1 cellular context compared by ENCODE assay signal in the genomic region with DNA sequence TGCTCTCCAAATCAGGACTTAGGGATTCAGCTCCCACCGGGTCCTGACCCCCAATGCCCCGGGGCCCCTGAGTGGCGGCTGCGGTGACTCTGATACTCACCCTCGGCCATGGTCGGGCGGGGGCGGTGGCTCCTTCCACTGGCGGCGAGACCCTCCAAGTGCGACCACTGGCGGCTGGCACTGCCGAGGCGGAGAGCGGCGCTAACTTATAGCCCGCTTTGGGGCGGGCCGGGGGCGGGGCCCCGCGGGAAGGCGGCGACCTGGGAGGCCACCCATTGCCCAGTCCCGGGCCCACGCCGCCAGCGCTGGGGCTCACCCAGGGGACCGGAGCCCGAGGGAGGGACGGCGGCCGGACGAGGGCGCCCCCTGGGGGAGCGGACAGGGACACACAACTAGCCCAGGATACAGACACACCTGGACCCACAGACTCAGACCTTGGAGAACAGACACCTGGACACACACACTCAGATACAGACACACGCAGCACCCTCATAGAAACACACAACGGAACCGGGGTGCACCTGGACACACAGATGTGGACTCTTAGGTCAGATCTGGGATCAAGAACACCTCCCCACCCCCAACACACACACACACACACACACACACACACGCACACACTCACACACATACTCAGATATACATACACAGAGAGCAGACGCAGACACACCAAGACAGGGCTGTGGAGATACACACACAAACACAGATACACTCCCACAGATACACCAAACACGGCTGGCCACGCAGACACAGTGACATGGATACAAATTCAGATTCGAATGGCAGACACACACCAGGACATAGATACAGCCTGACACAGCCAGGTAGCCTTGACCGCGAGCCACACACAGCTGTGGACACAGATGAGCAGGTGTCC.
TF ChIP-seq lines count a peak whose summit lies in the region.

TSS of gene TGM2 (minus strand) at position 182 of the 877 bp plus-strand sequence. CDS start at position 110, 72 bp downstream.

TF ChIP-seq in K562, 482 proteins besides CTCF, POLR2A, EP300 and RAD21 (continued from another document and continues in another):
- no peak for TF ChIP-seq USF1 (CRISPR knock-in tag; IDR thresholded peaks at IDR 0.05)
- TF ChIP-seq NCOA4 (IDR thresholded peaks at IDR 0.05; ENCODE audit: partially characterized antibody) = no peak
- no peak for TF ChIP-seq PML (IDR thresholded peaks at IDR 0.05; ENCODE audit: low read length)
- no peak for TF ChIP-seq ZNF639 (CRISPR knock-in tag; conservative IDR thresholded peaks at IDR 0.05 in 1 of 2, IDR thresholded peaks at IDR 0.05 in 1 of 2)
- no peak for TF ChIP-seq FOXJ3 (CRISPR knock-in tag; IDR thresholded peaks at IDR 0.05)
- 0 out of 2 replicates have a peak, but pooled peaks have one; percentile 37 for TF ChIP-seq ESRRA (IDR thresholded peaks at IDR 0.05; ENCODE audit: borderline replicate concordance, low read depth)
- peak; percentile 40 for TF ChIP-seq ETV1 (tag; conservative IDR thresholded peaks at IDR 0.05; ENCODE audit: low read depth)
- TF ChIP-seq RNF2 (IDR thresholded peaks at IDR 0.05) = peak; percentile 30; the same call in 1 of the 2 replicates
- TF ChIP-seq ZNF717 (CRISPR knock-in tag; IDR thresholded peaks at IDR 0.05) = no peak
- TF ChIP-seq HDAC6 (IDR thresholded peaks at IDR 0.05; ENCODE audit: low read depth, low read length) = no peak
- TF ChIP-seq, protein P1, sequence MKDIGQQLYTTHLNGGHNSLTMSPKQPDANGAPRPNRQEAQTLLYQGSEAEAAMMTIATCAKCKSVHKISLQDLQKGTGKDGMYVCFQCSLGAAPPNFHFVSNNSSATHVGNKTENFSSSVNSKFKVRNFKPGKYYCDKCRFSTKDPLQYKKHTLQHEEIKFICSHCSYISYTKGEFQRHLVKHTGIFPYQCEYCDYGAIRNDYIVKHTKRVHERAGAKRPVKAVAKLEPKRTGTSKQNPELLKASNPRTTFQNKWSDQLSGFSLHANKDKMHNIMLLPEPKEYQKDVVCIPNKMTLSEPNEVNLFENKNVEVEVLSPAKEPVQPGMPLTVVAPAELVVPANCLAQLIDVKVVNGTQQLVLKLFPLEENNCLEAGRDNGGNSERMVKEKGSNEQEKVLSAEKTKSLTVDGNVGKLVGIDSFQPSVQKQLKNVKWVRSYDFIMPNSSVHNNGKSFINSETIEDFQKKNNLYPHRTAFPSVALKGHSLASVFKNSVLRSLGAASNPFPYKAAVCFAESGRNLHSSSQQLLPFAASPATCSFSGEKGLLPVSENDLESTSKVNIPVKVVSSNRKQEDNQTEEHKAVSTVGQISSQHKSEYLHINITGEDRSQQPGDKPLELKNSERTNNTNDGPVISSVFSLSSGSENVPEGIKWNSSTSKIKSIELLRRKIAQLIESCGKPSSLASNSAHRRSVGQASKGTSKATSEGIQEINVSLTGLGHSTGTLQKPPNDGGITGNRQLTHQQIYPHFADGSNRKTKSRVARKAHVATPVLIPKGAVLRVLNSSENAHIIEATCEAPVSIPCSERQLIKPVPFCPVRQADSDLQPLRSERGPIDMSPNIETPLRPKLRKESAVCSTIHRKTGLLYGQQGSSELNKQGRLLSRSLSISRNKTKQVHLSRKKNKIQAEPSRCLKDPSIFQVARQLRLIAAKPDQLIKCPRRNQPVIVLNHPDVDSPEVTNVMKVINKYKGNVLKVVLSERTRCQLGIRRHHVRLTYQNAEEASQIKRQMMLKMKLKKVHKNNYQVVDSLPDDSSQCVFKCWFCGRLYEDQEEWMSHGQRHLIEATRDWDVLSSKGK (CRISPR knock-in tag; IDR thresholded peaks at IDR 0.05) = no peak
- TF ChIP-seq SMARCC2 (IDR thresholded peaks at IDR 0.05; ENCODE audit: low read depth) = no peak
- TF ChIP-seq GATAD2A (IDR thresholded peaks at IDR 0.05) = no peak
- 0 out of 2 replicates have a peak, but pooled peaks have one; percentile 78 for TF ChIP-seq DNMT1 (IDR thresholded peaks at IDR 0.05)
- TF ChIP-seq MAZ (CRISPR knock-in tag; conservative IDR thresholded peaks at IDR 0.05 in 1 of 2, IDR thresholded peaks at IDR 0.05 in 1 of 2) = peak; percentile 70 to 90; a peak in 3 of 4 replicates
- no peak for TF ChIP-seq FOXA3 (CRISPR knock-in tag; conservative IDR thresholded peaks at IDR 0.05 in 1 of 2, IDR thresholded peaks at IDR 0.05 in 1 of 2)
- TF ChIP-seq KHSRP (IDR thresholded peaks at IDR 0.05) = no peak
- no peak for TF ChIP-seq TAL1 (IDR thresholded peaks at IDR 0.05)
- no peak for TF ChIP-seq FOXO4 (CRISPR knock-in tag; IDR thresholded peaks at IDR 0.05)
- TF ChIP-seq PTRF (tag; IDR thresholded peaks at IDR 0.05) = no peak
- peak; percentile 82 for TF ChIP-seq RBFOX2 (IDR thresholded peaks at IDR 0.05; ENCODE audit: low read depth, low read length)
- TF ChIP-seq HBP1 (CRISPR knock-in tag; IDR thresholded peaks at IDR 0.05) = peak; percentile 78; the same call in 1 of the 2 replicates
- TF ChIP-seq ZSCAN32 (CRISPR knock-in tag; IDR thresholded peaks at IDR 0.05) = no peak
- no peak for TF ChIP-seq ZBTB11 (CRISPR knock-in tag; IDR thresholded peaks at IDR 0.05)
- peak; percentile 26 for TF ChIP-seq CBFA2T2 (conservative IDR thresholded peaks at IDR 0.05)
- no peak; the same call in 1 of the 2 replicates for TF ChIP-seq TAF7 (tag; IDR thresholded peaks at IDR 0.05)
- TF ChIP-seq GABPB2 (CRISPR knock-in tag; conservative IDR thresholded peaks at IDR 0.05) = no peak
- no peak for TF ChIP-seq RBBP5 (IDR thresholded peaks at IDR 0.05; ENCODE audit: borderline replicate concordance, insufficient read depth, low read length, poor library complexity, severe bottlenecking)
- peak in 1 of 2 experiments; percentile 42; a peak in 1 of 3 replicates for TF ChIP-seq CBX3 (IDR thresholded peaks at IDR 0.05; ENCODE audit: borderline replicate concordance in 1 of 2, low read length in 2 of 2)
- peak; percentile 60; the same call in 1 of the 2 replicates for TF ChIP-seq VEZF1 (CRISPR knock-in tag; IDR thresholded peaks at IDR 0.05)
- peak; percentile 57; the same call in 1 of the 2 replicates for TF ChIP-seq CBFA2T3 (IDR thresholded peaks at IDR 0.05)
- TF ChIP-seq SAFB2 (IDR thresholded peaks at IDR 0.05; ENCODE audit: borderline replicate concordance, low read depth, low read length, severe bottlenecking) = no peak
- TF ChIP-seq ARHGAP35 (IDR thresholded peaks at IDR 0.05; ENCODE audit: partially characterized antibody) = peak; percentile 72
- peak; percentile 73 for TF ChIP-seq HMGN3 (IDR thresholded peaks at IDR 0.05; ENCODE audit: borderline replicate concordance, extremely low read depth, insufficient read length, low read depth, low read length)
- 0 out of 2 replicates have a peak, but pooled peaks have one; percentile 53 for TF ChIP-seq DMBX1 (CRISPR knock-in tag; IDR thresholded peaks at IDR 0.05; ENCODE audit: borderline replicate concordance)
- no peak for TF ChIP-seq SNRNP70 (optimal IDR thresholded peaks at IDR 0.05; ENCODE audit: low read depth, low read length)
- TF ChIP-seq BDP1 (IDR thresholded peaks at IDR 0.05; ENCODE audit: insufficient read depth, insufficient read length) = no peak
- no peak for TF ChIP-seq ZC3H11A (IDR thresholded peaks at IDR 0.05; ENCODE audit: low read depth, low read length)
- no peak for TF ChIP-seq CEBPB (tag; IDR thresholded peaks at IDR 0.05)
- TF ChIP-seq ZNF197 (CRISPR knock-in tag; IDR thresholded peaks at IDR 0.05; ENCODE audit: low read depth) = no peak
- TF ChIP-seq CHD1 (IDR thresholded peaks at IDR 0.05; ENCODE audit: low read length) = no peak
- no peak for TF ChIP-seq LCOR (CRISPR knock-in tag; IDR thresholded peaks at IDR 0.05)
- TF ChIP-seq ZBTB17 (CRISPR knock-in tag; IDR thresholded peaks at IDR 0.05) = no peak
- TF ChIP-seq TAF15 (IDR thresholded peaks at IDR 0.05; ENCODE audit: low read depth, low read length) = no peak
- peak; percentile 73; the same call in 1 of the 2 replicates for TF ChIP-seq TFAP4 (CRISPR knock-in tag; IDR thresholded peaks at IDR 0.05; ENCODE audit: borderline replicate concordance)
- no peak for TF ChIP-seq ZNF175 (CRISPR knock-in tag; IDR thresholded peaks at IDR 0.05; ENCODE audit: low read depth)
- TF ChIP-seq HEY1 (CRISPR knock-in tag; IDR thresholded peaks at IDR 0.05; ENCODE audit: borderline replicate concordance) = no peak
- 0 out of 2 replicates have a peak, but pooled peaks have one; percentile 39 for TF ChIP-seq SUPT5H (IDR thresholded peaks at IDR 0.05)
- no peak for TF ChIP-seq EWSR1 (IDR thresholded peaks at IDR 0.05; ENCODE audit: borderline replicate concordance, low read depth, partially characterized antibody)
- peak; percentile 96 for TF ChIP-seq HNRNPL (IDR thresholded peaks at IDR 0.05; ENCODE audit: low read depth, low read length)
- no peak for TF ChIP-seq PURB (CRISPR knock-in tag; IDR thresholded peaks at IDR 0.05; ENCODE audit: low read depth)
- TF ChIP-seq ETV5 (CRISPR knock-in tag; IDR thresholded peaks at IDR 0.05; ENCODE audit: low read depth) = 0 out of 2 replicates have a peak, but pooled peaks have one; percentile 60
